Comparison of ENCODE assay signal across 11 cellular contexts in the genomic region with DNA sequence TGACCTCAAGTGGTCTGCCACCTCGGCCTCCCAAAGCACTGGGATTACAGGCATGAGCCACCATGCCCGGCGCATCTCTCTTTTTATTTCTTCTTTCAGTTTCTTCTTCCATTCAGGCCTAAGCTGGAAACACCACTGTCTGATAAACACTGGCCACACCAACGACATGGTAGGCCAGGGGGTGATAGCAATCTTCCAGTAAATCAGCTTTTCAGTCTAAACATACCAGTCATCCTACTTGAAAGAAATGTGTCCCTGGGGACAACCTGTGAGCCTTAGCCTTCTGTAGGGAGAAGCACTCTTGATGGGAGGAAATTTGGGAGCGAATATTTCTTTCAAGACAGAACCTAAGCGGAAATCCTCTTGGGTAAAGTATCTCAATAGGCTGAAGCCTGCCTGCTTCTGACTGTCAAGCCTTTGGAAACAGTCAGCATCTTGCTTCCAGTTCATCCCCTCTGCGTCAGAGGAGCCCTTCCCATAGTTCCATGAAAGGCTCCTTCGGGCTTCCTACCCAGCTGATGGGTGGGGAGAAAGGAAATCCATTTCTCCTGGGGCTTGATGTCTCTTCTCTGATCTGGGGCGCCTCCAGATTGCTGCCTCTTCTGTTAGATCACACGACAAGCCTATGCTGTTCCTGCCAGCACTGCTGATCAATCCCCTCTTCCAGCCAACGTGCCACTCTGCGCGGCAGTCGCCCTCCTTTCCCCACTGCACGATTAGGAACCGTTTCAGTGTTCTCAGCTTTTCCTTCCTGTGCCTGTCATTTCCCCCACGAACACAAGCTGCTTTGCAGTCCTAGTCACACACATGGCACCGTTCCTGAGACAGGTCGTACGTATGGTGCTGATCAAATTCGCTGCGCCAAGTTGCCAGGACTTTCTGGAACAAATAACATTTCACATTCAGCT. TPM values are rescaled to one million over a fixed set of nuclear protein-coding genes. Genes with fewer than 3 reads are reported as not detected.
DNase-seq lines count a peak whose midpoint lies in the region; ATAC-seq, FAIRE-seq and TF ChIP-seq lines count a peak whose summit lies in the region.
"Had no signal": no experiment of that assay in that cellular context is flagged by ENCODE, and none has a peak within 500 bp of the region (broad histone marks: within the 10 kb centered on the region; RNA-seq: fewer than 3 reads in every experiment).

No MANE protein-coding gene starts in this region.

- in situ Hi-C loops in HepG2 (cut with HindIII; ENCODE audit: extremely low pct_ligation_motif_present, low pct_unique_long_range_greater_than_20kb): no loop called here

- H3K4me1 ChIP-seq in H9 (ENCODE audit: insufficient read depth, low read length) (no peaks in the 10 kb centered on the region), HepG2 (ENCODE audit: insufficient read depth, low read length) (peaks cover 33% of the 10 kb centered on the region)
- H3K4me1 ChIP-seq: SJSA1 had no signal

- no peak overlapping the region for H4K8ac ChIP-seq in H9 (replicated peaks; ENCODE audit: insufficient read length, low read depth, low read length)

- no peak overlapping the region for H3K18ac ChIP-seq in H9 (ENCODE audit: insufficient read length, low read depth, low read length)

- no peaks in the 10 kb centered on the region for H3K27me3 Mint-ChIP-seq in H9 (ENCODE audit: low read depth)
- H3K27me3 Mint-ChIP-seq in endothelial cell (ENCODE audit: unreplicated experiment): no peaks in the 10 kb centered on the region
- H3K27me3 Mint-ChIP-seq: activated naive CD8-positive, alpha-beta T cell had no signal

- no peak for TF ChIP-seq RAD21 in HepG2 (CRISPR knock-in tag; IDR thresholded peaks at IDR 0.05)

- WGBS in H9 (ENCODE audit: extremely low coverage, insufficient read length, low lambda C conversion rate): no CpG with 5 or more reads among the region's 22 CpGs
- 74% methylated on average over 21 of the region's 22 CpGs for WGBS in HepG2 (ENCODE audit: low lambda C conversion rate)

- no peak overlapping the region; the same call in 1 of the 2 replicates for H3K14ac ChIP-seq in H9 (ENCODE audit: insufficient read depth, low read length)

- BruUV-seq in HepG2 (replicated peaks; lab: Mats Ljungman, UMichigan): no TSS peak

- H3K4me3 Mint-ChIP-seq in H9 (no peak overlapping the region), endothelial cell (ENCODE audit: unreplicated experiment) (no peak overlapping the region)
- H3K4me3 Mint-ChIP-seq: activated naive CD8-positive, alpha-beta T cell had no signal

- H2AK5ac ChIP-seq in H9 (ENCODE audit: insufficient read length, low read length): no peak overlapping the region

- DNase-seq in H9 (no peak), endothelial cell (ENCODE audit: low spot score) (no peak), HepG2 (ENCODE audit: low spot score) (no peak), superior temporal gyrus (ENCODE audit: extremely low spot score) (peak; percentile 32), NCI-H128 (lab: John Stamatoyannopoulos, UW; ENCODE audit: unreplicated experiment) (no peak), NCI-H226 (no peak), medulla oblongata (ENCODE audit: extremely low spot score) (no peak)
- DNase-seq in activated CD4-positive, alpha-beta T cell treated with anti-CD3 and anti-CD28 coated beads for 4 hours: no peak
- DNase-seq: NCI-H526 had no signal

- TF ChIP-seq CTCF in H9 (conservative IDR thresholded peaks at IDR 0.05) (no peak), endothelial cell (IDR thresholded peaks at IDR 0.05; ENCODE audit: unreplicated experiment) (no peak), HepG2 (CRISPR knock-in tag; IDR thresholded peaks at IDR 0.05) (no peak)

- H2AFZ ChIP-seq in H9 (ENCODE audit: low read length) (no peak overlapping the region), HepG2 (ENCODE audit: low read length) (no peak overlapping the region)

- TF ChIP-seq EP300 in HepG2 (IDR thresholded peaks at IDR 0.05; ENCODE audit: low read depth in 2 of 2, low read length in 2 of 2) (no peak), HepG2 (CRISPR knock-in tag; IDR thresholded peaks at IDR 0.05; ENCODE audit: borderline replicate concordance) (no peak)

- FAIRE-seq in HepG2 (lab: Jason Lieb, UNC): no peak

- H4K20me1 ChIP-seq in H9 (ENCODE audit: control insufficient read depth, insufficient read depth, insufficient read length) (no peaks in the 10 kb centered on the region), HepG2 (ENCODE audit: insufficient read depth, low read length) (no peaks in the 10 kb centered on the region)

- no peaks in the 10 kb centered on the region for H3K4me1 Mint-ChIP-seq in H9
- peaks cover 3% of the 10 kb centered on the region for H3K4me1 Mint-ChIP-seq in endothelial cell (ENCODE audit: unreplicated experiment)

- intact Hi-C loops in HepG2 (cut with micrococcal nuclease; ENCODE audit: unreplicated experiment): no loop called here

- H3K79me1 ChIP-seq in H9 (ENCODE audit: insufficient read depth, low read depth, low read length, poor library complexity, severe bottlenecking): no peaks in the 10 kb centered on the region

- peak overlapping the region in 1 of 3 experiments; percentile 3; a peak in 1 of 6 replicates for H3K4me3 ChIP-seq in HepG2 (replicated peaks in 1 of 3; ENCODE audit: insufficient read depth in 1 of 3, low read depth in 2 of 3, low read length in 3 of 3)
- H3K4me3 ChIP-seq: SJSA1 had no signal

- no peak overlapping the region for H3T11ph ChIP-seq in H9 (ENCODE audit: low read length)

- peak overlapping the region in 2 of 3 experiments; percentile 12 to 24; a peak in 1 of 7 replicates for H3K27ac Mint-ChIP-seq in H9
- peak overlapping the region; percentile 1 for H3K27ac Mint-ChIP-seq in endothelial cell (ENCODE audit: unreplicated experiment)
- H3K27ac Mint-ChIP-seq: activated naive CD8-positive, alpha-beta T cell had no signal

- H3K4me2 ChIP-seq in H9 (ENCODE audit: insufficient read depth, insufficient read length, low read length): no peak overlapping the region
- H3K4me2 ChIP-seq in HepG2 (ENCODE audit: low read depth, low read length): peak overlapping the region; percentile 29; the same call in 1 of the 2 replicates

- no peak overlapping the region for H2BK120ac ChIP-seq in H9 (ENCODE audit: low read depth, low read length, poor library complexity, severe bottlenecking)

- no peaks in the 10 kb centered on the region for H3K23me2 ChIP-seq in H9 (ENCODE audit: insufficient read length, low read depth, low read length, poor library complexity, severe bottlenecking)

- no peak overlapping the region for H3K4ac ChIP-seq in H9 (ENCODE audit: low read depth, low read length)

- H3K36me3 ChIP-seq in HepG2 (replicated peaks in 1 of 2; ENCODE audit: control insufficient read depth in 1 of 2, insufficient read depth in 2 of 2, low read length in 2 of 2): no peaks in the 10 kb centered on the region
- H3K36me3 ChIP-seq: SJSA1 had no signal

- no peak overlapping the region for H3K23ac ChIP-seq in H9 (ENCODE audit: insufficient read length, low read depth, low read length)

- no peak overlapping the region for H4K91ac ChIP-seq in H9 (ENCODE audit: insufficient read length, low read depth, low read length)

- H3K27me3 ChIP-seq in H9 (ENCODE audit: insufficient read depth, low read length): no peaks in the 10 kb centered on the region
- H3K27me3 ChIP-seq in HepG2 (ENCODE audit: control insufficient read depth in 1 of 2, insufficient read depth in 2 of 2, low read length in 2 of 2): no peaks in the 10 kb centered on the region
- H3K27me3 ChIP-seq: SJSA1 had no signal

- H2BK15ac ChIP-seq in H9 (ENCODE audit: low read depth, low read length): no peak overlapping the region

- H3K9me3 ChIP-seq in H9 (ENCODE audit: control insufficient read depth, low read depth, low read length) (no peaks in the 10 kb centered on the region), HepG2 (ENCODE audit: low read length) (no peaks in the 10 kb centered on the region)
- H3K9me3 ChIP-seq: SJSA1 had no signal

- no peak overlapping the region for H2BK20ac ChIP-seq in H9 (ENCODE audit: low read depth, low read length, poor library complexity, severe bottlenecking)

- POLR2A ChIA-PET in HepG2 (lab: Yijun Ruan, JAX): no interaction called here

- H2BK5ac ChIP-seq in H9 (ENCODE audit: insufficient read length, low read length): no peak overlapping the region

- CTCF ChIA-PET in HepG2 (lab: Yijun Ruan, JAX; ENCODE audit: low intra/inter-chr PET ratio, low total read pairs): no interaction called here

- no peak overlapping the region for H3K9ac ChIP-seq in H9 (ENCODE audit: extremely low read depth, insufficient read length, low read length)
- no peak overlapping the region for H3K9ac ChIP-seq in HepG2 (ENCODE audit: insufficient read depth, low read depth, low read length)

- H3K9me3 Mint-ChIP-seq in H9 (no peaks in the 10 kb centered on the region), endothelial cell (ENCODE audit: unreplicated experiment) (no peaks in the 10 kb centered on the region)

- H4K5ac ChIP-seq in H9 (ENCODE audit: insufficient read length, low read depth, low read length): no peak overlapping the region

- H3K36me3 Mint-ChIP-seq in H9 (ENCODE audit: insufficient read depth in 1 of 3, low read depth in 3 of 3) (no peaks in the 10 kb centered on the region), endothelial cell (ENCODE audit: low read depth, unreplicated experiment) (no peaks in the 10 kb centered on the region)
- H3K36me3 Mint-ChIP-seq: activated naive CD8-positive, alpha-beta T cell had no signal

- peak; percentile 15; the same call in 1 of the 3 replicates for ATAC-seq in HepG2

- H3K27ac ChIP-seq in H9 (ENCODE audit: insufficient read length, low read depth, low read length) (no peak overlapping the region), HepG2 (ENCODE audit: extremely low read length, insufficient read depth, low read length) (no peak overlapping the region)
- H3K27ac ChIP-seq: SJSA1 had no signal

- H3K56ac ChIP-seq in H9 (ENCODE audit: insufficient read length, low read depth, low read length): no peak overlapping the region

- no peaks in the 10 kb centered on the region for H3K79me2 ChIP-seq in H9 (ENCODE audit: insufficient read depth, low read length)
- H3K79me2 ChIP-seq in HepG2 (ENCODE audit: insufficient read depth, low read length): no peaks in the 10 kb centered on the region

- no peak overlapping the region for H2BK12ac ChIP-seq in H9 (ENCODE audit: insufficient read length, low read depth, low read length)

- TF ChIP-seq POLR2A in HepG2 (IDR thresholded peaks at IDR 0.05; ENCODE audit: insufficient read depth in 1 of 2, low read depth in 2 of 2, low read length in 2 of 2): no peak

RNA-seq across cellular contexts. Expression of a gene that starts 49.5 kb away (rescaled TPM):
- total RNA-seq in H9 (2021): 32.4 and 33.6 TPM in 2 replicates
- 21.4 TPM for total RNA-seq in endothelial cell (ENCODE audit: unreplicated experiment)
- total RNA-seq in HepG2 (2016; rRNA removed; fragmentation: Illumina TruSeq; extraction: Trizol): 20.7 and 21.9 TPM in 2 replicates
- total RNA-seq in HepG2 (2016; cell fraction: cytosol; rRNA removed; fragmentation: Illumina TruSeq; extraction: Trizol; ENCODE audit: low read depth): 7.2 and 7.4 TPM in 2 replicates
- total RNA-seq in HepG2 (2016; cell fraction: insoluble cytoplasmic fraction; rRNA removed; fragmentation: Illumina TruSeq; extraction: Trizol): 21.0 and 24.2 TPM in 2 replicates
- total RNA-seq in HepG2 (2016; cell fraction: membrane; rRNA removed; fragmentation: Illumina TruSeq; extraction: Trizol): 6.5 and 6.8 TPM in 2 replicates
- 39.5 and 40.0 TPM in 2 replicates for total RNA-seq in HepG2 (2016; cell fraction: nucleus; rRNA removed; fragmentation: Illumina TruSeq; extraction: Trizol)
- 6.9 and 7.3 TPM in 2 replicates for polyA plus RNA-seq in HepG2 (2011; rRNA removed)
- 1.9 and 2.8 TPM in 2 replicates for polyA plus RNA-seq in HepG2 (2011; cell fraction: cytosol; rRNA removed)
- polyA plus RNA-seq in HepG2 (2011; cell fraction: nucleus; rRNA removed): 14.0 and 21.4 TPM in 2 replicates
- 9.3 and 12.6 TPM in 2 replicates for polyA plus RNA-seq in HepG2 (2012)
- polyA plus RNA-seq in HepG2 (2016; cell fraction: cytosol; fragmentation: Illumina TruSeq; extraction: Trizol; ENCODE audit: low read depth): 1.2 and 1.7 TPM in 2 replicates
- polyA plus RNA-seq in HepG2 (2016; cell fraction: insoluble cytoplasmic fraction; fragmentation: Illumina TruSeq; extraction: Trizol; ENCODE audit: low read depth): 17.1 and 20.0 TPM in 2 replicates
- polyA plus RNA-seq in HepG2 (2016; cell fraction: membrane; fragmentation: Illumina TruSeq; extraction: Trizol; ENCODE audit: low read depth): 2.4 and 2.8 TPM in 2 replicates
- 30.7 and 35.3 TPM in 2 replicates for polyA plus RNA-seq in HepG2 (2016; cell fraction: nucleus; fragmentation: Illumina TruSeq; extraction: Trizol; ENCODE audit: insufficient read depth, low read depth)
- polyA minus RNA-seq in HepG2 (2011; rRNA and poly(A)+ RNA removed; ENCODE audit: low replicate concordance): 4.0 and 4.6 TPM in 2 replicates
- 2.9 and 3.2 TPM in 2 replicates for polyA minus RNA-seq in HepG2 (2011; cell fraction: cytosol; rRNA and poly(A)+ RNA removed)
- polyA minus RNA-seq in HepG2 (2011; cell fraction: nucleus; rRNA and poly(A)+ RNA removed): 55.5 and 58.1 TPM in 2 replicates
